8 cellular contexts compared by ENCODE assay signal in genomic region chr19:1512671-1513491, GRCh38. TPM values are rescaled to one million over a fixed set of nuclear protein-coding genes. Genes with fewer than 3 reads are reported as not detected.
DNase-seq lines count a peak whose midpoint lies in the region; ATAC-seq and TF ChIP-seq lines count a peak whose summit lies in the region.

Gene ADAMTSL5, minus strand, starts transcription at chr19:1513019. Its CDS starts 2,076 bp downstream, at chr19:1510943.

- H3K4me1 Mint-ChIP-seq in dendritic cell treated with granulocyte-macrophage colony-stimulating factor and Interleukin-4, amounts not matched to agents 40 ng/mL and 50 ng/mL, for 4 days (ENCODE audit: low read depth) = peaks cover 16% of the 10 kb centered on the region
- peaks cover 4 to 5% of the 10 kb centered on the region in 2 donors for H3K4me1 Mint-ChIP-seq in stimulated activated naive B cell treated with anti-CD40 and anti-IgM and Interleukin-4, amounts not matched to agents 10 μg/mL and 1 μg/mL and 100 μg/mL, for 72 hours

- TF ChIP-seq CTCF in AG09309 (IDR thresholded peaks at IDR 0.05; ENCODE audit: control insufficient read depth, insufficient read depth, low read depth, low read length, missing control alignments) (no peak), mucosa of descending colon (IDR thresholded peaks at IDR 0.05) (peak; percentile 18)

- H3K9me3 Mint-ChIP-seq in dendritic cell treated with granulocyte-macrophage colony-stimulating factor and Interleukin-4, amounts not matched to agents 40 ng/mL and 50 ng/mL, for 4 days = no peaks in the 10 kb centered on the region
- peaks cover 0 to 3% of the 10 kb centered on the region in 2 donors for H3K9me3 Mint-ChIP-seq in stimulated activated naive B cell treated with anti-CD40 and anti-IgM and Interleukin-4, amounts not matched to agents 10 μg/mL and 1 μg/mL and 100 μg/mL, for 72 hours

- peaks cover 78% of the 10 kb centered on the region for H3K27me3 Mint-ChIP-seq in dendritic cell treated with granulocyte-macrophage colony-stimulating factor and Interleukin-4, amounts not matched to agents 40 ng/mL and 50 ng/mL, for 4 days
- H3K27me3 Mint-ChIP-seq in stimulated activated naive B cell treated with anti-CD40 and anti-IgM and Interleukin-4, amounts not matched to agents 10 μg/mL and 1 μg/mL and 100 μg/mL, for 72 hours = peaks cover 53 to 80% of the 10 kb centered on the region in 2 donors

- peak; percentile 79 for ATAC-seq in mucosa of descending colon
- peak; percentile 82 for ATAC-seq in stimulated activated naive B cell treated with anti-CD40 and anti-IgM and Interleukin-4, amounts not matched to agents 10 μg/mL and 1 μg/mL and 100 μg/mL, for 72 hours (replicated peaks)

- DNase-seq in AG09309 (ENCODE audit: low read depth) (no peak), HuH-7.5 (ENCODE audit: low spot score) (peak; percentile 93), mucosa of descending colon (peak; percentile 73 to 86 (median 78)), SHP77 treated with DMSO at 0.1 percent for 48 hours (lab: John Stamatoyannopoulos, UW) (no peak), NCI-H1048 (lab: John Stamatoyannopoulos, UW) (no peak)
- DNase-seq in activated CD4-positive, alpha-beta T cell treated with anti-CD3 and anti-CD28 coated beads for 1 hour = peak; percentile 37
- DNase-seq in stimulated activated naive B cell treated with anti-CD40 and anti-IgM and Interleukin-4, amounts not matched to agents 10 μg/mL and 1 μg/mL and 100 μg/mL, for 72 hours = no peak

- H3K36me3 Mint-ChIP-seq in dendritic cell treated with granulocyte-macrophage colony-stimulating factor and Interleukin-4, amounts not matched to agents 40 ng/mL and 50 ng/mL, for 4 days (ENCODE audit: low read depth) = no peaks in the 10 kb centered on the region
- H3K36me3 Mint-ChIP-seq in stimulated activated naive B cell treated with anti-CD40 and anti-IgM and Interleukin-4, amounts not matched to agents 10 μg/mL and 1 μg/mL and 100 μg/mL, for 72 hours = peaks cover 1% of the 10 kb centered on the region in 2 donors

- H3K9me3 ChIP-seq in mucosa of descending colon = no peaks in the 10 kb centered on the region

- H3K4me1 ChIP-seq in mucosa of descending colon (ENCODE audit: low read depth) = peaks cover 4% of the 10 kb centered on the region

- H3K36me3 ChIP-seq in mucosa of descending colon (ENCODE audit: low read depth) = no peaks in the 10 kb centered on the region

- H3K27ac Mint-ChIP-seq in dendritic cell treated with granulocyte-macrophage colony-stimulating factor and Interleukin-4, amounts not matched to agents 40 ng/mL and 50 ng/mL, for 4 days = no peak within 1 kb of the TSS
- peak within 1 kb of the TSS; percentile 60 for H3K27ac Mint-ChIP-seq in stimulated activated naive B cell treated with anti-CD40 and anti-IgM and Interleukin-4, amounts not matched to agents 10 μg/mL and 1 μg/mL and 100 μg/mL, for 72 hours

- intact Hi-C loops in dendritic cell treated with granulocyte-macrophage colony-stimulating factor and Interleukin-4, amounts not matched to agents 40 ng/mL and 50 ng/mL, for 4 days (cut with micrococcal nuclease) = loop anchor here (5.0 kb wide), 1 partner anchor 41 kb away; no protein-coding TSS in a partner anchor
- intact Hi-C loops in mucosa of descending colon (cut with DNase I, micrococcal nuclease) = no loop called here

- H3K4me3 ChIP-seq in AG09309 (ENCODE audit: control insufficient read depth, low read depth, low read length) (peak within 1 kb of the TSS; percentile 64), mucosa of descending colon (peak within 1 kb of the TSS; percentile 11)

- peak within 1 kb of the TSS; percentile 60 for H3K4me3 Mint-ChIP-seq in dendritic cell treated with granulocyte-macrophage colony-stimulating factor and Interleukin-4, amounts not matched to agents 40 ng/mL and 50 ng/mL, for 4 days
- peak within 1 kb of the TSS; percentile 63 to 72 for H3K4me3 Mint-ChIP-seq in stimulated activated naive B cell treated with anti-CD40 and anti-IgM and Interleukin-4, amounts not matched to agents 10 μg/mL and 1 μg/mL and 100 μg/mL, for 72 hours

RNA-seq across cellular contexts. Expression of gene ADAMTSL5, which starts in this region (rescaled TPM):
- 1 to 10 TPM; 2.7 to 3.5 (median 3.3) TPM for total RNA-seq in mucosa of descending colon

Comparison
In these comparisons a context has a peak if more than half of its experiments do, and no peak if none do; other contexts are left out.
1. DNase-seq: peak in HuH-7.5 (single experiment), activated CD4-positive, alpha-beta T cell treated with anti-CD3 and anti-CD28 coated beads for 1 hour (single experiment) and mucosa of descending colon (3 of 3); none in AG09309 (single experiment), stimulated activated naive B cell treated with anti-CD40 and anti-IgM and Interleukin-4, amounts not matched to agents 10 μg/mL and 1 μg/mL and 100 μg/mL, for 72 hours (single experiment), SHP77 treated with DMSO at 0.1 percent for 48 hours (single experiment) and NCI-H1048 (single experiment).